In genomic region chr4:56049428-56050212, GRCh38 we compare ENCODE assay signal across 8 cellular contexts.
DNase-seq lines count a peak whose midpoint lies in the region; ATAC-seq and TF ChIP-seq lines count a peak whose summit lies in the region.

No MANE protein-coding gene starts in this region.

- peak overlapping the region; percentile 81 to 94 (median 92) for H3K9ac ChIP-seq in BLaER1 treated with 17β-estradiol and CSF1 and Interleukin-3, amounts not matched to agents 10 nM and 100 nM

- DNase-seq in NCI-H2227 treated with DMSO at 0.1 percent for 48 hours (lab: John Stamatoyannopoulos, UW): peak; percentile 56
- DNase-seq in activated T-cell treated with anti-CD3 and anti-CD28 coated beads, Interleukin-2, amount 50 U/mL, for 48 hours: peak; percentile 39 to 43
- DNase-seq in germinal center (ENCODE audit: low spot score): peak; percentile 24
- DNase-seq in activated gamma-delta T cell treated with Interleukin-2 at 50 U/mL for 16 hours: no peak

- no peaks in the 10 kb centered on the region for H4K20me1 ChIP-seq in BLaER1 treated with 17β-estradiol and CSF1 and Interleukin-3, amounts not matched to agents 10 nM and 100 nM

- peak overlapping the region; percentile 81 to 97 (median 90) for H3K4me2 ChIP-seq in BLaER1 treated with 17β-estradiol and CSF1 and Interleukin-3, amounts not matched to agents 10 nM and 100 nM

- peak overlapping the region; percentile 61 to 91 (median 86) for H3K27ac ChIP-seq in BLaER1 treated with 17β-estradiol and CSF1 and Interleukin-3, amounts not matched to agents 10 nM and 100 nM
- no peak overlapping the region for H3K27ac ChIP-seq in neutrophil

- no peaks in the 10 kb centered on the region for H3K27me3 ChIP-seq in BLaER1 treated with 17β-estradiol and CSF1 and Interleukin-3, amounts not matched to agents 10 nM and 100 nM
- peaks cover 56% of the 10 kb centered on the region for H3K27me3 ChIP-seq in neutrophil

- H3K36me3 ChIP-seq in BLaER1 treated with 17β-estradiol and CSF1 and Interleukin-3, amounts not matched to agents 10 nM and 100 nM: no peaks in the 10 kb centered on the region
- H3K36me3 ChIP-seq in neutrophil: no peaks in the 10 kb centered on the region

- no peak for TF ChIP-seq CTCF in neutrophil (IDR thresholded peaks at IDR 0.05)

- H3K9me3 ChIP-seq in BLaER1 treated with 17β-estradiol and CSF1 and Interleukin-3, amounts not matched to agents 10 nM and 100 nM (replicated peaks in 1 of 11): no peaks in the 10 kb centered on the region
- H3K9me3 ChIP-seq in neutrophil: no peaks in the 10 kb centered on the region

- peaks cover 15 to 36% (median 26%) of the 10 kb centered on the region in 10 experiments for H3K4me1 ChIP-seq in BLaER1 treated with 17β-estradiol and CSF1 and Interleukin-3, amounts not matched to agents 10 nM and 100 nM
- peaks cover 16 to 17% of the 10 kb centered on the region in 2 experiments for H3K4me1 ChIP-seq in neutrophil (ENCODE audit: control insufficient read depth in 1 of 2, insufficient read depth in 1 of 2, low read depth in 1 of 2, low read length in 1 of 2)

- H3K4me3 ChIP-seq in BLaER1 treated with 17β-estradiol and CSF1 and Interleukin-3, amounts not matched to agents 10 nM and 100 nM: peak overlapping the region; percentile 78 to 99 (median 97)
- peak overlapping the region; percentile 18 to 33 for H3K4me3 ChIP-seq in neutrophil (ENCODE audit: low read depth in 1 of 2, low read length in 1 of 2)

- ATAC-seq in GM18519 (IDR thresholded peaks at IDR 0.05; ENCODE audit: low FRiP score, unreplicated experiment) (peak; percentile 22), HG02973 (IDR thresholded peaks at IDR 0.05; ENCODE audit: unreplicated experiment) (peak; percentile 22)
